Comparison of ENCODE assay signal across 8 cellular contexts in genomic region chr19:2976609-2977000, GRCh38. TPM values are rescaled to one million over a fixed set of nuclear protein-coding genes. Genes with fewer than 3 reads are reported as not detected.
DNase-seq lines count a peak whose midpoint lies in the region; ATAC-seq and TF ChIP-seq lines count a peak whose summit lies in the region.

No MANE protein-coding gene starts in this region.

- 10 to 15% (median 11%) methylated on average over 15 of the region's 15 CpGs for WGBS in psoas muscle, 3 donors

- H3K27me3 ChIP-seq in GM06990 (replicated peaks; ENCODE audit: control insufficient read depth, insufficient read depth, low read length) (no peaks in the 10 kb centered on the region), OCI-LY3 (ENCODE audit: low read depth, low read length) (no peaks in the 10 kb centered on the region), psoas muscle (ENCODE audit: insufficient read depth in 3 of 3, low read length in 2 of 3) (no peaks in the 10 kb centered on the region)

- H3K79me2 ChIP-seq in OCI-LY3 (ENCODE audit: low read length): no peaks in the 10 kb centered on the region

- H3K4me3 ChIP-seq in GM06990 (replicated peaks; ENCODE audit: low read depth, low read length) (peak overlapping the region; percentile 77), OCI-LY3 (ENCODE audit: low read length) (peak overlapping the region; percentile 78), epithelial cell of proximal tubule (ENCODE audit: low read depth, low read length) (peak overlapping the region; percentile 72), psoas muscle (peak overlapping the region; percentile 76), mucosa of descending colon (no peak overlapping the region)

- peak in 1 of 4 donors; percentile 23 for ATAC-seq in psoas muscle
- no peak for ATAC-seq in GM21423 (IDR thresholded peaks at IDR 0.05; ENCODE audit: unreplicated experiment)
- no peak for ATAC-seq in mucosa of descending colon
- no peak for ATAC-seq in HG02884 (IDR thresholded peaks at IDR 0.05; ENCODE audit: unreplicated experiment)

- peak overlapping the region; percentile 93 for H3K4me2 ChIP-seq in OCI-LY3 (ENCODE audit: low read length)

- peaks cover 12% of the 10 kb centered on the region for H3K4me1 ChIP-seq in OCI-LY3 (ENCODE audit: low read length)
- H3K4me1 ChIP-seq in psoas muscle: peaks cover 17% of the 10 kb centered on the region
- peaks cover 14% of the 10 kb centered on the region for H3K4me1 ChIP-seq in mucosa of descending colon (ENCODE audit: low read depth)

- intact Hi-C loops in psoas muscle (cut with DNase I) (loop anchor here (2.0 to 5.0 kb wide), 2 partner anchors 56 to 58 kb away; no protein-coding TSS in a partner anchor), mucosa of descending colon (cut with DNase I, micrococcal nuclease) (no loop called here)

- H3K9me3 ChIP-seq in OCI-LY3 (ENCODE audit: insufficient read depth, low read length): no peaks in the 10 kb centered on the region
- no peaks in the 10 kb centered on the region for H3K9me3 ChIP-seq in psoas muscle
- no peaks in the 10 kb centered on the region for H3K9me3 ChIP-seq in mucosa of descending colon

- H3K27ac ChIP-seq in OCI-LY3 (ENCODE audit: low read length) (no peak overlapping the region), psoas muscle (peak overlapping the region; percentile 33)

- H3K36me3 ChIP-seq in GM06990 (ENCODE audit: control insufficient read depth, insufficient read depth, low read length) (no peaks in the 10 kb centered on the region), OCI-LY3 (replicated peaks; ENCODE audit: low read depth, low read length) (no peaks in the 10 kb centered on the region), psoas muscle (ENCODE audit: insufficient read depth in 1 of 2, low read depth in 1 of 2) (no peaks in the 10 kb centered on the region), mucosa of descending colon (ENCODE audit: low read depth) (no peaks in the 10 kb centered on the region)

- no peak for DNase-seq in GM06990 (ENCODE audit: extremely low read depth, insufficient read length)
- DNase-seq in epithelial cell of proximal tubule (ENCODE audit: low read depth): no peak
- DNase-seq in psoas muscle: no peak
- DNase-seq in mucosa of descending colon: no peak
- DNase-seq in NCI-H128 (lab: John Stamatoyannopoulos, UW; ENCODE audit: unreplicated experiment): no peak

- peak overlapping the region; percentile 82 for H2AFZ ChIP-seq in OCI-LY3 (ENCODE audit: low read depth, low read length)

- peak overlapping the region; percentile 55 for H3K9ac ChIP-seq in OCI-LY3 (ENCODE audit: low read length)

- TF ChIP-seq CTCF in GM06990 (IDR thresholded peaks at IDR 0.05; ENCODE audit: insufficient read depth, low read length, poor library complexity, severe bottlenecking) (no peak), OCI-LY3 (IDR thresholded peaks at IDR 0.05; ENCODE audit: low read depth, low read length) (no peak), epithelial cell of proximal tubule (conservative IDR thresholded peaks at IDR 0.05; ENCODE audit: low read depth, low read length) (no peak), psoas muscle (IDR thresholded peaks at IDR 0.05) (no peak), mucosa of descending colon (IDR thresholded peaks at IDR 0.05) (no peak)

- no peaks in the 10 kb centered on the region for H4K20me1 ChIP-seq in OCI-LY3 (ENCODE audit: insufficient read depth, low read length)

RNA-seq across cellular contexts. Expression of gene TLE6, which starts 0.8 kb away (rescaled TPM):
- 0.58 and 1.0 TPM in 2 replicates for total RNA-seq in epithelial cell of proximal tubule
- under 1 TPM in 3 of 4 donors, not detected in 1; 0.50 to 0.89 (median 0.68) TPM for total RNA-seq in psoas muscle
- 1 to 10 TPM in 2 of 3 donors, under 1 TPM in 1; 0.96 to 2.2 (median 1.5) TPM for polyA plus RNA-seq in psoas muscle
- 1 to 10 TPM; 1.8 to 4.1 (median 3.0) TPM for total RNA-seq in mucosa of descending colon

RNA-seq across cellular contexts. Expression of gene ZNF77, which starts 31.8 kb away (rescaled TPM):
- total RNA-seq in epithelial cell of proximal tubule: 1.6 and 2.6 TPM in 2 replicates
- 1 to 10 TPM; 1.3 to 2.4 (median 1.3) TPM for total RNA-seq in psoas muscle
- polyA plus RNA-seq in psoas muscle: 1 to 10 TPM in 2 of 3 donors, under 1 TPM in 1; 0.84 to 1.9 (median 1.6) TPM
- total RNA-seq in mucosa of descending colon: 1 to 10 TPM; 4.1 to 4.5 (median 4.1) TPM

RNA-seq across cellular contexts. Expression of gene TLE2, which starts 52.5 kb away (rescaled TPM):
- total RNA-seq in epithelial cell of proximal tubule: 1.6 and 2.9 TPM in 2 replicates
- 10 to 100 TPM; 28.6 to 42.5 (median 36.1) TPM for total RNA-seq in psoas muscle
- polyA plus RNA-seq in psoas muscle: 10 to 100 TPM; 23.5 to 35.1 (median 31.8) TPM
- total RNA-seq in mucosa of descending colon: 10 to 100 TPM; 40.0 to 66.5 (median 63.5) TPM

Comparison
In these comparisons a context has a peak if more than half of its experiments do, and no peak if none do; other contexts are left out.
1. intact Hi-C loops: an anchor here in psoas muscle (2.0 to 5.0 kb wide); none called in mucosa of descending colon.